In the genomic region with DNA sequence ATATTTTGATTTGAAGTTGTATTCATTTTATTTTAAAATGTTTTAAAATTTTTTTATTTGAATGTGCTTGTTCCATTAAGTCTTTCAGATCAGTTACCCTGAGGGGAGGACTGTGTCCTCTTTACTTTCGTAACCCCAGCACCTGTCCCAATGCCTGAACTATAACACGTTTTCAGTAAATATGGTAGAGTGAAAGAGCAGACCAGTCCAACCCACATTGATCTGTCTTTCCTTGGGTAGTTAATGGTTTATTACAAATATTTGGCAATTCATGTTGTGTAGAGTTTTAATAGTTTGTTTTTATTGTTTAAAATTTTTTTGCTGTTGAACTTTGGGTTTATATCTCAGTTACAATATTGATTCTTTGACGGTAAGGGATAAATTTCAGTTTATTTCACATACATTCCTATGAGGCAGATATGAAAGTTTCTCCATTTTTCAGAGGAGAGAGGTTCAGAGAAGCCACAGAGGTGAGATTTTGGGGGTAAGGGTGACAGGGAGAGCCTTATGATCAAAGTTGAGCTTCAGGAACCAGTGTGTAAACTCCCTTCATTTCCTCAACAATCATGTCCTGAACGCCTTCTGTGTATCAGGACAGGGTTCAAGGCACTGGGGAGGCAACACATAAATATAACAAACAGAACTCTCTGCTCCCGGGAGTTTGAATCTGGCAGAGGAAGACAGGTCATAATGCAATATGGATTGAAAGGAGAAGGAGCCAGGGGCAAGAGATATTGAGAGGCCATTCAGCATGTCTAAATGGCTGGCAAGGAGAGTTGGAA, we compare ENCODE assay signal across 26 cellular contexts. TPM values are rescaled to one million over a fixed set of nuclear protein-coding genes. Genes with fewer than 3 reads are reported as not detected.
DNase-seq lines count a peak whose midpoint lies in the region; ATAC-seq and TF ChIP-seq lines count a peak whose summit lies in the region.
"Had no signal": no experiment of that assay in that cellular context is flagged by ENCODE, and none has a peak within 500 bp of the region (broad histone marks: within the 10 kb centered on the region; RNA-seq: fewer than 3 reads in every experiment).

No MANE protein-coding gene starts in this region.

- H3K4me1 ChIP-seq in HCT116 (ENCODE audit: control insufficient read depth in 1 of 2, insufficient read depth in 2 of 2, low read length in 2 of 2) = peaks cover 53 to 67% of the 10 kb centered on the region in 2 experiments
- H3K4me1 ChIP-seq in adipocyte (ENCODE audit: control insufficient read depth, insufficient read depth, low read length) = peaks cover 73% of the 10 kb centered on the region
- H3K4me1 ChIP-seq in fibroblast of lung (ENCODE audit: control insufficient read depth, extremely low read depth, insufficient read depth, low read length) = peaks cover 20% of the 10 kb centered on the region
- H3K4me1 ChIP-seq in sigmoid colon = peaks cover 0 to 93% (median 84%) of the 10 kb centered on the region in 4 donors
- no peaks in the 10 kb centered on the region for H3K4me1 ChIP-seq in colonic mucosa

- WGBS in sigmoid colon, 2 donors = 59 to 84% methylated on average over 5 of the region's 5 CpGs

- TF ChIP-seq POLR2A in HCT116 (IDR thresholded peaks at IDR 0.05; ENCODE audit: borderline replicate concordance, extremely low read depth, insufficient read depth, insufficient read length) = no peak
- no peak for TF ChIP-seq POLR2A in sigmoid colon (IDR thresholded peaks at IDR 0.05)

- no peak overlapping the region for H3K27ac Mint-ChIP-seq in stimulated activated memory B cell treated with anti-CD40 and anti-IgM and Interleukin-4, amounts not matched to agents 10 μg/mL and 1 μg/mL and 100 μg/mL, for 72 hours
- H3K27ac Mint-ChIP-seq: activated CD8-positive, alpha-beta T cell treated with anti-CD3 and anti-CD28 coated beads for 36 hours; activated naive CD8-positive, alpha-beta T cell treated with anti-CD3 and anti-CD28 coated beads, Interleukin-2, amount 50 U/mL, for 24 hours; CD8-positive, alpha-beta memory T cell; naive thymus-derived CD4-positive, alpha-beta T cell; stimulated activated effector memory CD8-positive, alpha-beta T cell treated with anti-CD3 and anti-CD28 coated beads, Interleukin-12 subunit alpha, Interleukin-12 subunit beta, amount 100 ng/mL, for 72 hours had no signal

- DNase-seq in HCT116 (ENCODE audit: low read depth, low spot score) (no peak), adipocyte (ENCODE audit: low read depth) (no peak), fibroblast of lung (ENCODE audit: low read depth in 2 of 2) (no peak), sigmoid colon (no peak), colonic mucosa (no peak)
- DNase-seq: activated CD4-positive, CD25-positive, alpha-beta regulatory T cell treated with anti-CD3 and anti-CD28 coated beads, Interleukin-2, amount 50 U/mL, for 72 hours; activated CD8-positive, alpha-beta T cell treated with anti-CD3 and anti-CD28 coated beads for 36 hours; activated effector memory CD4-positive, alpha-beta T cell treated with anti-CD3 and anti-CD28 coated beads, Interleukin-2, amount 50 U/mL, for 16 hours; activated naive CD8-positive, alpha-beta T cell treated with anti-CD3 and anti-CD28 coated beads, Interleukin-2, amount 50 U/mL, for 24 hours; activated T-cell treated with anti-CD3 and anti-CD28 coated beads for 4 hours; CD8-positive, alpha-beta memory T cell; GF-D8; MG63; naive thymus-derived CD4-positive, alpha-beta T cell; NCI-H1436 treated with DMSO at 0.1 percent for 48 hours; NCI-H2171; NCI-H524; pancreas; stimulated activated CD4-positive, alpha-beta T cell treated with anti-CD3 and anti-CD28 coated beads, Interleukin-2, amount 100 ng/mL, for 24 hours; T1000; testis had no signal

- H3K79me2 ChIP-seq in HCT116 (ENCODE audit: insufficient read depth, low read length) (peaks cover 50% of the 10 kb centered on the region), fibroblast of lung (ENCODE audit: control insufficient read depth, insufficient read depth, low read length) (peaks cover 58% of the 10 kb centered on the region)

- TF ChIP-seq EP300 in sigmoid colon (IDR thresholded peaks at IDR 0.05) = no peak

- TF ChIP-seq RAD21 in HCT116 (IDR thresholded peaks at IDR 0.05; ENCODE audit: low read depth) = no peak

- peak overlapping the region; percentile 31 for H3K4me2 ChIP-seq in HCT116 (ENCODE audit: low read length)
- H3K4me2 ChIP-seq in fibroblast of lung (ENCODE audit: extremely low read depth, insufficient read depth, low read length) = peak overlapping the region; percentile 42

- H3K36me3 ChIP-seq in HCT116 (ENCODE audit: control insufficient read depth in 1 of 2, insufficient read depth in 2 of 2, low read length in 2 of 2) (0 out of 4 replicates have a peak, but pooled peaks cover 0 to 2% of the 10 kb centered on the region in 2 experiments), adipocyte (ENCODE audit: control insufficient read depth, insufficient read depth, low read length, severe bottlenecking) (peaks cover 11% of the 10 kb centered on the region), fibroblast of lung (ENCODE audit: control insufficient read depth, insufficient read depth, low read length) (peaks cover 10% of the 10 kb centered on the region), sigmoid colon (peaks cover 0 to 14% (median 8%) of the 10 kb centered on the region in 4 donors), colonic mucosa (no peaks in the 10 kb centered on the region)
- H3K36me3 ChIP-seq: pancreas had no signal

- H2AFZ ChIP-seq in HCT116 (ENCODE audit: low read depth, low read length, poor library complexity, severe bottlenecking) = no peak overlapping the region
- H2AFZ ChIP-seq in fibroblast of lung (ENCODE audit: low read length) = no peak overlapping the region

- H3K27ac ChIP-seq in HCT116 (ENCODE audit: low read depth, low read length) (no peak overlapping the region), fibroblast of lung (ENCODE audit: insufficient read depth, low read length) (peak overlapping the region; percentile 89), sigmoid colon (peak overlapping the region; percentile 39 to 80 (median 60)), colonic mucosa (no peak overlapping the region)

- H3K9ac ChIP-seq in HCT116 (ENCODE audit: low read length) (no peak overlapping the region), adipocyte (ENCODE audit: low read length) (peak overlapping the region; percentile 72), fibroblast of lung (ENCODE audit: insufficient read depth, low read length) (peak overlapping the region; percentile 54), colonic mucosa (ENCODE audit: low read depth in 2 of 2, low read length in 2 of 2) (no peak overlapping the region)

- no peaks in the 10 kb centered on the region for H3K27me3 Mint-ChIP-seq in stimulated activated memory B cell treated with anti-CD40 and anti-IgM and Interleukin-4, amounts not matched to agents 10 μg/mL and 1 μg/mL and 100 μg/mL, for 72 hours
- H3K27me3 Mint-ChIP-seq: activated CD8-positive, alpha-beta T cell treated with anti-CD3 and anti-CD28 coated beads for 36 hours; activated naive CD8-positive, alpha-beta T cell treated with anti-CD3 and anti-CD28 coated beads, Interleukin-2, amount 50 U/mL, for 24 hours had no signal

- H3K9me3 Mint-ChIP-seq in stimulated activated memory B cell treated with anti-CD40 and anti-IgM and Interleukin-4, amounts not matched to agents 10 μg/mL and 1 μg/mL and 100 μg/mL, for 72 hours = no peaks in the 10 kb centered on the region
- H3K9me3 Mint-ChIP-seq: activated CD8-positive, alpha-beta T cell treated with anti-CD3 and anti-CD28 coated beads for 36 hours; activated naive CD8-positive, alpha-beta T cell treated with anti-CD3 and anti-CD28 coated beads, Interleukin-2, amount 50 U/mL, for 24 hours; CD8-positive, alpha-beta memory T cell; central memory CD8-positive, alpha-beta T cell; stimulated activated effector memory CD8-positive, alpha-beta T cell treated with anti-CD3 and anti-CD28 coated beads, Interleukin-12 subunit alpha, Interleukin-12 subunit beta, amount 100 ng/mL, for 72 hours had no signal

- no peaks in the 10 kb centered on the region for H3K9me2 ChIP-seq in HCT116 (ENCODE audit: insufficient read depth)

- no peaks in the 10 kb centered on the region for H3K36me3 Mint-ChIP-seq in stimulated activated memory B cell treated with anti-CD40 and anti-IgM and Interleukin-4, amounts not matched to agents 10 μg/mL and 1 μg/mL and 100 μg/mL, for 72 hours
- H3K36me3 Mint-ChIP-seq: CD8-positive, alpha-beta memory T cell; stimulated activated effector memory CD8-positive, alpha-beta T cell treated with anti-CD3 and anti-CD28 coated beads, Interleukin-12 subunit alpha, Interleukin-12 subunit beta, amount 100 ng/mL, for 72 hours had no signal

- CTCF ChIA-PET in HCT116 (lab: Charles Lee) = interaction anchor here (1.7 kb wide), 2 partner anchors 9 to 10 kb away, joined by 3 to 6 read pairs; no protein-coding TSS in a partner anchor

- no peaks in the 10 kb centered on the region for H3K9me3 ChIP-seq in HCT116 (ENCODE audit: control insufficient read depth in 1 of 2, insufficient read depth in 1 of 2, low read depth in 1 of 2, low read length in 2 of 2)
- H3K9me3 ChIP-seq in adipocyte (ENCODE audit: control insufficient read depth, low read length) = no peaks in the 10 kb centered on the region
- no peaks in the 10 kb centered on the region for H3K9me3 ChIP-seq in fibroblast of lung (ENCODE audit: control insufficient read depth, insufficient read depth, low read depth, low read length)
- no peaks in the 10 kb centered on the region for H3K9me3 ChIP-seq in sigmoid colon
- H3K9me3 ChIP-seq in colonic mucosa = no peaks in the 10 kb centered on the region
- H3K9me3 ChIP-seq: MG63, pancreas, testis had no signal

- H3K27me3 ChIP-seq in HCT116 (ENCODE audit: insufficient read depth, low read length) (no peaks in the 10 kb centered on the region), adipocyte (replicated peaks; ENCODE audit: control insufficient read depth, insufficient read depth, low read length) (no peaks in the 10 kb centered on the region), fibroblast of lung (ENCODE audit: control insufficient read depth, insufficient read depth, low read length) (no peaks in the 10 kb centered on the region), sigmoid colon (no peaks in the 10 kb centered on the region), colonic mucosa (no peaks in the 10 kb centered on the region)
- H3K27me3 ChIP-seq: MG63, pancreas, testis had no signal

- intact Hi-C loops in HCT116 (cut with micrococcal nuclease) = no loop called here
- intact Hi-C loops in sigmoid colon (cut with DNase I) = no loop called here
- intact Hi-C loops in colonic mucosa (cut with DNase I) = no loop called here

- TF ChIP-seq CTCF in HCT116 (IDR thresholded peaks at IDR 0.05 in 2 of 3, conservative IDR thresholded peaks at IDR 0.05 in 1 of 3; ENCODE audit: borderline replicate concordance in 1 of 3, insufficient read depth in 1 of 3, low read depth in 2 of 3, low read length in 2 of 3) (no peak), fibroblast of lung (conservative IDR thresholded peaks at IDR 0.05 in 1 of 2, IDR thresholded peaks at IDR 0.05 in 1 of 2; ENCODE audit: low read depth in 1 of 2, low read length in 2 of 2) (no peak), sigmoid colon (IDR thresholded peaks at IDR 0.05) (no peak), colonic mucosa (IDR thresholded peaks at IDR 0.05) (no peak)

- POLR2A ChIA-PET in HCT116 (lab: Charles Lee) = no interaction called here

- no peak overlapping the region for H3K4me3 Mint-ChIP-seq in stimulated activated memory B cell treated with anti-CD40 and anti-IgM and Interleukin-4, amounts not matched to agents 10 μg/mL and 1 μg/mL and 100 μg/mL, for 72 hours
- H3K4me3 Mint-ChIP-seq: activated CD8-positive, alpha-beta T cell treated with anti-CD3 and anti-CD28 coated beads for 36 hours; activated naive CD8-positive, alpha-beta T cell treated with anti-CD3 and anti-CD28 coated beads, Interleukin-2, amount 50 U/mL, for 24 hours; CD8-positive, alpha-beta memory T cell; central memory CD8-positive, alpha-beta T cell; naive thymus-derived CD4-positive, alpha-beta T cell; stimulated activated effector memory CD8-positive, alpha-beta T cell treated with anti-CD3 and anti-CD28 coated beads, Interleukin-12 subunit alpha, Interleukin-12 subunit beta, amount 100 ng/mL, for 72 hours had no signal

- TSS peak; percentile 29 for BruUV-seq in HCT116 (replicated peaks; lab: Mats Ljungman, UMichigan)

- H4K20me1 ChIP-seq in HCT116 (ENCODE audit: insufficient read depth) = no peaks in the 10 kb centered on the region
- H4K20me1 ChIP-seq in fibroblast of lung (ENCODE audit: control insufficient read depth, extremely low read depth, insufficient read depth, low read length) = no peaks in the 10 kb centered on the region

- H3K4me3 ChIP-seq in HCT116 (replicated peaks in 1 of 2; ENCODE audit: low read depth in 1 of 2, low read length in 2 of 2) = no peak overlapping the region
- peak overlapping the region; percentile 78 for H3K4me3 ChIP-seq in adipocyte (ENCODE audit: low read length)
- H3K4me3 ChIP-seq in fibroblast of lung (replicated peaks in 1 of 4; ENCODE audit: control extremely low read depth in 1 of 4, insufficient read depth in 1 of 4, low read depth in 3 of 4, low read length in 4 of 4) = peak overlapping the region; percentile 22 to 48 (median 30)
- H3K4me3 ChIP-seq in sigmoid colon = no peak overlapping the region
- no peak overlapping the region for H3K4me3 ChIP-seq in colonic mucosa
- H3K4me3 ChIP-seq: pancreas, testis had no signal

- H3K4me1 Mint-ChIP-seq in stimulated activated memory B cell treated with anti-CD40 and anti-IgM and Interleukin-4, amounts not matched to agents 10 μg/mL and 1 μg/mL and 100 μg/mL, for 72 hours = no peaks in the 10 kb centered on the region
- H3K4me1 Mint-ChIP-seq: activated naive CD8-positive, alpha-beta T cell treated with anti-CD3 and anti-CD28 coated beads, Interleukin-2, amount 50 U/mL, for 24 hours; CD8-positive, alpha-beta memory T cell; central memory CD8-positive, alpha-beta T cell; naive thymus-derived CD4-positive, alpha-beta T cell; stimulated activated effector memory CD8-positive, alpha-beta T cell treated with anti-CD3 and anti-CD28 coated beads, Interleukin-12 subunit alpha, Interleukin-12 subunit beta, amount 100 ng/mL, for 72 hours had no signal

- ATAC-seq in HCT116 (no peak), HG02623 (IDR thresholded peaks at IDR 0.05; ENCODE audit: unreplicated experiment) (no peak)
- no peak for ATAC-seq in stimulated activated memory B cell treated with anti-CD40 and anti-IgM and Interleukin-4, amounts not matched to agents 10 μg/mL and 1 μg/mL and 100 μg/mL, for 72 hours
- no peak for ATAC-seq in activated CD4-positive, CD25-positive, alpha-beta regulatory T cell treated with anti-CD3 and anti-CD28 coated beads, Interleukin-2, amount 50 U/mL, for 24 hours
- ATAC-seq: activated CD8-positive, alpha-beta T cell treated with anti-CD3 and anti-CD28 coated beads for 36 hours; activated naive CD8-positive, alpha-beta T cell treated with anti-CD3 and anti-CD28 coated beads, Interleukin-2, amount 50 U/mL, for 24 hours; naive thymus-derived CD4-positive, alpha-beta T cell; pancreas; stimulated activated effector memory CD8-positive, alpha-beta T cell treated with anti-CD3 and anti-CD28 coated beads, Interleukin-12 subunit alpha, Interleukin-12 subunit beta, amount 100 ng/mL, for 72 hours had no signal

- RAD21 ChIA-PET in HCT116 (lab: Charles Lee; ENCODE audit: low non-redundant PET in 1 of 2, low total read pairs in 2 of 2, uncharacterized antibody in 2 of 2, unreplicated experiment in 2 of 2) = no interaction called here

RNA-seq across cellular contexts. Expression of a gene that starts 27.8 kb away (rescaled TPM):
- total RNA-seq in HCT116 (2021; ENCODE audit: unreplicated experiment) (27.6 TPM), fibroblast of lung (62.1 and 63.7 TPM in 2 replicates), sigmoid colon (100 to 1,000 TPM in 3 of 4 donors, 10 to 100 TPM in 1; 96.3 to 161 (median 115) TPM), colonic mucosa (10 to 100 TPM in 1 of 2 donors, 1 to 10 TPM in 1; 3.1 to 13.9 TPM)
- 8.8 and 9.6 TPM in 2 replicates for polyA plus RNA-seq in HCT116 (2012)
- polyA plus RNA-seq in fibroblast of lung (28.2 and 38.0 TPM in 2 replicates), sigmoid colon (1 to 10 TPM in 2 of 3 donors, under 1 TPM in 1; 0.69 to 7.9 (median 1.8) TPM)
- 22.5 and 37.8 TPM in 2 replicates for polyA plus RNA-seq in fibroblast of lung (2012)
- 50.3 and 60.6 TPM in 2 replicates for polyA minus RNA-seq in fibroblast of lung (ENCODE audit: low replicate concordance)

Comparison
In these comparisons a context has a peak if more than half of its experiments do, and no peak if none do; other contexts are left out.
1. H3K27ac ChIP-seq: peak in fibroblast of lung (single experiment) and sigmoid colon (4 of 4); none in HCT116 (single experiment) and colonic mucosa (single experiment).
2. H3K4me3 ChIP-seq: peak in adipocyte (single experiment) and fibroblast of lung (4 of 4); none in HCT116 (0 of 2), sigmoid colon (0 of 4) and colonic mucosa (single experiment).
3. H3K9ac ChIP-seq: peak in adipocyte (single experiment) and fibroblast of lung (single experiment); none in HCT116 (single experiment) and colonic mucosa (0 of 2).